13 cellular contexts compared by ENCODE assay signal in the genomic region with DNA sequence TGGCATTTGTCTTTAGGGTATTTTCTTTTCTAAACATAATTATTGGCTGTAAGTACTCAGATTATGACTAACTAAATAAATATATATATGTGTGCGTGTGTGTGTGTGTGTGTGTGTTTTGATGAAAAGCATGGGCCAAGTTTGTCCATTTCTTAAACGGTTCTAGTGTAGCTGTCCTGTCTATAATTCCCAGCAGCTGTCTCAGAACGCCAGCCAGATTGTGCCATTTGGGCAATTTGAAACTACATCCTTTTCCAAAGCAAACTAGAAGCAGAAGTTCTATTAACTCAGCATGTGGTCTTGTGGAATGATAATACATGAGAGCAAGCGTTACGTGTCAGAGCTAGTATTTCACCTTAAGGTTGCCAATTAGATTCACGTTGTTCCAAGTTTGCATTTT. TPM values are rescaled to one million over a fixed set of nuclear protein-coding genes. Genes with fewer than 3 reads are reported as not detected.
A peak's percentile ranks its signal among the peaks of the same experiment; 100 is the strongest.
DNase-seq lines count a peak whose midpoint lies in the region; ATAC-seq and TF ChIP-seq lines count a peak whose summit lies in the region.
"Had no signal": no experiment of that assay in that cellular context is flagged by ENCODE, and none has a peak within 500 bp of the region (broad histone marks: within the 10 kb centered on the region; RNA-seq: fewer than 3 reads in every experiment).

No MANE protein-coding gene starts in this region.

- peaks cover 26% of the 10 kb centered on the region for H3K36me3 Mint-ChIP-seq in Caco-2 (ENCODE audit: insufficient read depth, unreplicated experiment)
- H3K36me3 Mint-ChIP-seq: naive B cell had no signal

- intact Hi-C loops in Caco-2 (cut with micrococcal nuclease; ENCODE audit: unreplicated experiment), result loop anchor here (5.0 kb wide), 1 partner anchor 51 kb away; no protein-coding TSS in a partner anchor

- H2AFZ ChIP-seq in neuron (ENCODE audit: low read depth, low read length), result peak overlapping the region; percentile 82

- H3K27ac Mint-ChIP-seq in Caco-2 (ENCODE audit: unreplicated experiment), result no peak overlapping the region
- H3K27ac Mint-ChIP-seq: naive B cell had no signal

- H3K36me3 ChIP-seq in Caco-2 (ENCODE audit: control insufficient read depth, insufficient read depth, low read length), result no peaks in the 10 kb centered on the region
- H3K36me3 ChIP-seq in duodenal mucosa (ENCODE audit: control insufficient read depth in 1 of 2, insufficient read depth in 2 of 2, low read length in 2 of 2), result no peaks in the 10 kb centered on the region
- no peaks in the 10 kb centered on the region for H3K36me3 ChIP-seq in neuron (ENCODE audit: insufficient read depth, low read length)
- H3K36me3 ChIP-seq: esophagus squamous epithelium had no signal

- CTCF ChIA-PET in Caco-2 (lab: Charles Lee), result no interaction called here

- peaks cover 34% of the 10 kb centered on the region for H3K4me1 Mint-ChIP-seq in Caco-2 (ENCODE audit: low read depth, unreplicated experiment)

- BruUV-seq in Caco-2 (replicated peaks; lab: Mats Ljungman, UMichigan), result no TSS peak

- peaks cover 42% of the 10 kb centered on the region for H3K4me1 ChIP-seq in Caco-2
- H3K4me1 ChIP-seq in duodenal mucosa (ENCODE audit: control insufficient read depth in 1 of 2, insufficient read depth in 2 of 2, low read length in 2 of 2), result peaks cover 14 to 30% of the 10 kb centered on the region in 2 donors
- peaks cover 14% of the 10 kb centered on the region for H3K4me1 ChIP-seq in neuron (ENCODE audit: insufficient read depth, low read length)

- H3K27me3 ChIP-seq in Caco-2 (replicated peaks; ENCODE audit: control insufficient read depth, insufficient read depth, low read length) (no peaks in the 10 kb centered on the region), duodenal mucosa (ENCODE audit: control insufficient read depth in 1 of 2, insufficient read depth in 2 of 2, low read length in 2 of 2) (no peaks in the 10 kb centered on the region), neuron (ENCODE audit: insufficient read depth, low read length) (no peaks in the 10 kb centered on the region)
- H3K27me3 ChIP-seq: esophagus squamous epithelium had no signal

- H3K4me3 ChIP-seq in Caco-2 (ENCODE audit: low read depth, low read length) (no peak overlapping the region; the same call in 1 of the 2 replicates), duodenal mucosa (ENCODE audit: low read depth in 1 of 2, low read length in 2 of 2) (peak overlapping the region; percentile 30 to 63), neuron (ENCODE audit: low read length) (peak overlapping the region; percentile 68)

- TF ChIP-seq CTCF in Caco-2 (IDR thresholded peaks at IDR 0.05; ENCODE audit: insufficient read depth in 1 of 2, low read depth in 1 of 2, low read length in 1 of 2, severe bottlenecking in 1 of 2, unreplicated experiment in 1 of 2), result no peak

- H3K27me3 Mint-ChIP-seq in Caco-2 (ENCODE audit: insufficient read depth, unreplicated experiment), result no peaks in the 10 kb centered on the region

- DNase-seq in Caco-2 (no peak), NCI-H2171 (lab: John Stamatoyannopoulos, UW) (peak; percentile 76), NCI-H1048 (lab: John Stamatoyannopoulos, UW) (no peak)
- DNase-seq in activated naive CD4-positive, alpha-beta T cell (lab: John Stamatoyannopoulos, UW), result no peak
- DNase-seq: activated effector memory CD4-positive, alpha-beta T cell treated with anti-CD3 and anti-CD28 coated beads, Interleukin-2, amount 50 U/mL, for 16 hours; esophagus squamous epithelium; naive B cell; NCI-H1694; SW 1271 had no signal

- H3K4me3 Mint-ChIP-seq in Caco-2 (ENCODE audit: unreplicated experiment), result peak overlapping the region; percentile 94
- H3K4me3 Mint-ChIP-seq: naive B cell had no signal

- ATAC-seq in HG02678 (IDR thresholded peaks at IDR 0.05; ENCODE audit: unreplicated experiment), result no peak
- no peak for ATAC-seq in GM21526 (IDR thresholded peaks at IDR 0.05; ENCODE audit: low FRiP score, unreplicated experiment)

- no peak overlapping the region for H3K27ac ChIP-seq in duodenal mucosa (ENCODE audit: low read depth, low read length)

- POLR2A ChIA-PET in Caco-2 (lab: Charles Lee), result no interaction called here

- no peak overlapping the region for H3K9ac ChIP-seq in duodenal mucosa (ENCODE audit: low read depth in 1 of 2, low read length in 2 of 2)

- H3K9me3 ChIP-seq in Caco-2 (no peaks in the 10 kb centered on the region), duodenal mucosa (ENCODE audit: control insufficient read depth in 1 of 2, low read length in 2 of 2) (no peaks in the 10 kb centered on the region), neuron (ENCODE audit: low read length) (no peaks in the 10 kb centered on the region)
- H3K9me3 ChIP-seq: esophagus squamous epithelium had no signal

- no peaks in the 10 kb centered on the region for H3K9me3 Mint-ChIP-seq in Caco-2 (ENCODE audit: unreplicated experiment)

RNA-seq across cellular contexts. Expression of a gene that starts 1.7 kb away (rescaled TPM):
- total RNA-seq in Caco-2 (2022), result 92.2 and 118 TPM in 2 replicates
